Comparison of ENCODE assay signal across 8 cellular contexts in the genomic region with DNA sequence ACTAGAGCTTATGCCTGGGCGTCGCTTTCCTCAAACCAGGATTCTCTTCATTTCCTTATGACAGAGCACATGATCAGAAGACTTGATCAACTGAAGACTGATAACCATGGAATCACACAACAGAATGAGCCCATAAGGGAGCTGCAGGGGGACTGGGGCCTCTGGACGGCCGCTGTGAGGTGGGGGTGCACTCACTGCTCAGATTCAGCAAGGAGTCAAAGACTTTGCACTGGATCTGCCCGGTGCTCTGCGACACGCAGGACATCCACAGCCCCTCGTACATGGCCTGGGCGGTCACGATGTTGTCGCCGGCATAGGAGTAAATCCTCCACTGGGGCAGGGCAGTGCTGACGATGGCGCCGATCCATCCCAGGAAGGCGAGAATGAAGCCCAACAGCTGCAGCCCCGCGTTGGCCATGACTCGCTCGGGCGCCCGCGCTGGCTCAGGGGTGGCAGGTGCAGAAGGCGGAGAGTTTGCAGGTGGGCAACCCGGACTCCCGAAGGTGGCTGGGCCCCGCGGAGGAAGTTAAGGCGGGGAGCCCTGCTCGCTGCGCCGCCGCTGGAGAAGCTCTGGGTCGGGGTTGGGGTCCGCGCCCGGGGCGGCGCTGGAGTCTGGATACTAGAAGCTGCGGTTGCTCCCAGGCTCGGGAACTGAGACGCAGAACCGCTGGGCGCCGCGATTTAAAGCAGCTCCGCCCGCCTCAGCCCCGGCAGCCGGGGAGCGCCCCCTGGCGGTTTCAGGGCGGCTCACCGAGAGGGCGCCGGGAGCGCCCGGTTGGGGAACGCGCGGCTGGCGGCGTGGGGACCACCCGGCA. TPM values are rescaled to one million over a fixed set of nuclear protein-coding genes. Genes with fewer than 3 reads are reported as not detected.
DNase-seq lines count a peak whose midpoint lies in the region; ATAC-seq lines count a peak whose summit lies in the region.

A gene with protein sequence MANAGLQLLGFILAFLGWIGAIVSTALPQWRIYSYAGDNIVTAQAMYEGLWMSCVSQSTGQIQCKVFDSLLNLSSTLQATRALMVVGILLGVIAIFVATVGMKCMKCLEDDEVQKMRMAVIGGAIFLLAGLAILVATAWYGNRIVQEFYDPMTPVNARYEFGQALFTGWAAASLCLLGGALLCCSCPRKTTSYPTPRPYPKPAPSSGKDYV (minus strand): TSS at position 658 of the 815 bp plus-strand sequence. CDS start 240 bp downstream, at position 418.

- ATAC-seq in HG02981 (IDR thresholded peaks at IDR 0.05; ENCODE audit: unreplicated experiment) = peak; percentile 83

- DNase-seq in NK-92 (lab: John Stamatoyannopoulos, UW; ENCODE audit: unreplicated experiment) (peak; percentile 1), NCI-H2171 treated with DMSO at 0.1 percent for 48 hours (lab: John Stamatoyannopoulos, UW) (peak; percentile 68), dermis blood vessel endothelial cell (peak; percentile 87), left kidney (ENCODE audit: low read depth, low spot score) (peak; percentile 94)
- DNase-seq in NK-92 treated with Interleukin-12 subunit alpha and Interleukin-12 subunit beta, amount 100 ng/mL, for 24 hours (lab: John Stamatoyannopoulos, UW) = no peak
- peak; percentile 68 for DNase-seq in activated CD4-positive, alpha-beta T cell treated with anti-CD3 and anti-CD28 coated beads, Interleukin-2, amount 50 U/mL, for 1 hour
- peak; percentile 73 to 78 for DNase-seq in stimulated activated CD4-positive, alpha-beta T cell treated with anti-CD3 and anti-CD28 coated beads, Interleukin-1b, Interleukin-23, amount 100 ng/mL, for 4 hours (ENCODE audit: low read depth in 2 of 2)

RNA-seq across cellular contexts. Expression of the gene that starts here (rescaled TPM):
- 0.68 and 0.79 TPM in 2 replicates for total RNA-seq in dermis blood vessel endothelial cell

Comparison
In these comparisons a context has a peak if more than half of its experiments do, and no peak if none do; other contexts are left out.
1. Peak in DNase-seq in dermis blood vessel endothelial cell; RNA of the gene not detected or under 1 TPM.